In the genomic region with DNA sequence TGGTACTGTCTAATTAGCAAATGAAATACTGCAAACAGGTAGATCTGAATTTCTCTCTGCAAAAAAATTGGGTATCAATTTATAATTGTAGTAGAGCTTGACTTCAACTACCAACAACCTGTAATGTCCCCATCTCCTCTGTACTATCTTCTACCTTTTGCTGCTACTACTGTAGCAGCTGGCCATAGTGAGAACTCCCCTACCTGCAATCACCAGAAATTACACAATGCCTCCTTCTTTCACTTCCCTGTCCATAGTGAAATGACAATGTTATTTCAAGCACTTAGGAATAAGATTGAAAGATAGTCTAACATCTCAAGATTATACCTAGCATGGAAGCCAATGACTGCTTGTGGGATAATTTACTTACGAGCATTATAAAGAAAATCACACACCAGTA, we compare ENCODE assay signal across 26 cellular contexts.
"Had no signal": no experiment of that assay in that cellular context is flagged by ENCODE, and none has a peak within 500 bp of the region (broad histone marks: within the 10 kb centered on the region; RNA-seq: fewer than 3 reads in every experiment).

No MANE protein-coding gene starts in this region.

- H3K36me3 ChIP-seq: brain microvascular endothelial cell, right lobe of liver, thyroid gland had no signal

- H3K4me1 Mint-ChIP-seq: activated CD4-positive, alpha-beta T cell treated with anti-CD3 and anti-CD28 coated beads, Interleukin-2, amount 10 ng/mL, durations not matched to agents 7 days and 5 days; endodermal cell had no signal

- H3K27ac ChIP-seq: brain microvascular endothelial cell, dorsolateral prefrontal cortex, epithelial cell of prostate, foreskin keratinocyte, parathyroid adenoma, right lobe of liver, thyroid gland had no signal

- FAIRE-seq: colon, small intestine had no signal

- H3K9me3 Mint-ChIP-seq: activated CD4-positive, alpha-beta T cell treated with anti-CD3 and anti-CD28 coated beads, Interleukin-2, amount 10 ng/mL, durations not matched to agents 7 days and 5 days; activated T-cell treated with anti-CD3 and anti-CD28 coated beads, Interleukin-2, amount 50 U/mL, for 72 hours; endodermal cell; mesothelial cell of epicardium; natural killer cell treated with Interleukin-12 subunit alpha and Interleukin-12 subunit beta and Interleukin-15 and Interleukin-18, amount 100 ng/mL, for 72 hours had no signal

- H3K27me3 ChIP-seq: brain microvascular endothelial cell, dorsolateral prefrontal cortex, foreskin keratinocyte, right lobe of liver, thyroid gland had no signal

- H3K27me3 Mint-ChIP-seq: activated CD4-positive, alpha-beta T cell treated with anti-CD3 and anti-CD28 coated beads, Interleukin-2, amount 10 ng/mL, durations not matched to agents 7 days and 5 days; natural killer cell treated with Interleukin-12 subunit alpha and Interleukin-12 subunit beta and Interleukin-15 and Interleukin-18, amount 100 ng/mL, for 72 hours had no signal

- ATAC-seq: activated T-cell treated with anti-CD3 and anti-CD28 coated beads, Interleukin-2, amount 50 U/mL, for 72 hours; foreskin keratinocyte; left colon; natural killer cell treated with Interleukin-12 subunit alpha and Interleukin-12 subunit beta and Interleukin-15 and Interleukin-18, amount 100 ng/mL, for 72 hours; right lobe of liver had no signal

- H3K27ac Mint-ChIP-seq: activated CD4-positive, alpha-beta T cell treated with anti-CD3 and anti-CD28 coated beads, Interleukin-2, amount 10 ng/mL, durations not matched to agents 7 days and 5 days; activated T-cell treated with anti-CD3 and anti-CD28 coated beads, Interleukin-2, amount 50 U/mL, for 72 hours; mesothelial cell of epicardium; natural killer cell treated with Interleukin-12 subunit alpha and Interleukin-12 subunit beta and Interleukin-15 and Interleukin-18, amount 100 ng/mL, for 72 hours had no signal

- H3K36me3 Mint-ChIP-seq: natural killer cell treated with Interleukin-12 subunit alpha and Interleukin-12 subunit beta and Interleukin-15 and Interleukin-18, amount 100 ng/mL, for 72 hours had no signal

- H3K9ac ChIP-seq: parathyroid adenoma had no signal

- H3K4me1 ChIP-seq: foreskin keratinocyte, parathyroid adenoma, right lobe of liver, thyroid gland had no signal

- H3K4me3 ChIP-seq: dorsolateral prefrontal cortex, lung, right lobe of liver, thyroid gland had no signal

- DNase-seq: activated CD4-positive, alpha-beta T cell treated with anti-CD3 and anti-CD28 coated beads, Interleukin-2, amount 10 ng/mL, durations not matched to agents 7 days and 5 days; activated CD8-positive, alpha-beta memory T cell treated with anti-CD3 and anti-CD28 coated beads for 24 hours; activated effector memory CD4-positive, alpha-beta T cell treated with anti-CD3 and anti-CD28 coated beads, Interleukin-2, amount 50 U/mL, for 16 hours; activated naive CD4-positive, alpha-beta T cell treated with anti-CD3 and anti-CD28 coated beads, Interleukin-2, amount 50 U/mL, for 16 hours; activated T-cell treated with anti-CD3 and anti-CD28 coated beads, Interleukin-2, amount 50 U/mL, for 72 hours; aorta; brain microvascular endothelial cell; central memory CD4-positive, alpha-beta T cell; dorsolateral prefrontal cortex; endodermal cell; foreskin keratinocyte; hippocampal formation; islet precursor cell; left colon; right lobe of liver; small intestine; stimulated activated CD4-positive, alpha-beta T cell treated with anti-CD3 and anti-CD28 coated beads, Interleukin-4, amount 100 ng/mL, for 24 hours; stimulated activated naive CD4-positive, alpha-beta T cell; T1000; thyroid gland had no signal

- H2AFZ ChIP-seq: parathyroid adenoma had no signal

- H3K9me3 ChIP-seq: right lobe of liver, thyroid gland had no signal

- H3K4me3 Mint-ChIP-seq: activated CD4-positive, alpha-beta T cell treated with anti-CD3 and anti-CD28 coated beads, Interleukin-2, amount 10 ng/mL, durations not matched to agents 7 days and 5 days; activated T-cell treated with anti-CD3 and anti-CD28 coated beads, Interleukin-2, amount 50 U/mL, for 72 hours; endodermal cell; mesothelial cell of epicardium; natural killer cell treated with Interleukin-12 subunit alpha and Interleukin-12 subunit beta and Interleukin-15 and Interleukin-18, amount 100 ng/mL, for 72 hours had no signal
